In genomic region chrX:24350217-24350616, GRCh38 we compare ENCODE assay signal across 16 cellular contexts. TPM values are rescaled to one million over a fixed set of nuclear protein-coding genes. Genes with fewer than 3 reads are reported as not detected.
DNase-seq lines count a peak whose midpoint lies in the region; ATAC-seq and TF ChIP-seq lines count a peak whose summit lies in the region.
"Had no signal": no experiment of that assay in that cellular context is flagged by ENCODE, and none has a peak within 500 bp of the region (broad histone marks: within the 10 kb centered on the region; RNA-seq: fewer than 3 reads in every experiment).

No MANE protein-coding gene starts in this region.

- H3K79me2 ChIP-seq in SK-N-SH (ENCODE audit: insufficient read depth): no peaks in the 10 kb centered on the region

- no peak overlapping the region for H2AFZ ChIP-seq in SK-N-SH (ENCODE audit: low read depth)

- H3K36me3 ChIP-seq in SK-N-SH (replicated peaks in 1 of 2; ENCODE audit: control insufficient read depth in 1 of 2, insufficient read depth in 2 of 2, low read length in 1 of 2): no peaks in the 10 kb centered on the region
- H3K36me3 ChIP-seq in endodermal cell (ENCODE audit: control insufficient read depth, insufficient read depth, low read length): no peaks in the 10 kb centered on the region
- H3K36me3 ChIP-seq: BLaER1 had no signal

- DNase-seq in SK-N-SH (no peak), endodermal cell (no peak), SIG-M5 treated with dmso at 0.1 percent for 504 hours (lab: John Stamatoyannopoulos, UW; ENCODE audit: unreplicated experiment) (no peak), DMS153 (lab: John Stamatoyannopoulos, UW) (no peak)
- no peak for DNase-seq in effector CD8-positive, alpha-beta T cell (lab: John Stamatoyannopoulos, UW)
- DNase-seq: AML-193; Caco-2; CD8-positive, alpha-beta memory T cell; GOT3; HCEC 1CT had no signal

- 48% methylated on average over 4 of the region's 4 CpGs for whole genome bisulfite sequencing in SK-N-SH (ENCODE audit: low lambda C conversion rate)
- 95% methylated on average over 4 of the region's 4 CpGs; no CpG with 5 or more reads in 1 of the 2 experiments for WGBS in endodermal cell (ENCODE audit: insufficient coverage in 1 of 2, insufficient read length in 1 of 2), 2 experiments

- peaks cover 22% of the 10 kb centered on the region for H3K4me1 Mint-ChIP-seq in endodermal cell
- H3K4me1 Mint-ChIP-seq: CD8-positive, alpha-beta memory T cell had no signal

- no peaks in the 10 kb centered on the region for H3K9me2 ChIP-seq in SK-N-SH

- H3K4me2 ChIP-seq in SK-N-SH: no peak overlapping the region
- H3K4me2 ChIP-seq: BLaER1 had no signal

- no peak for TF ChIP-seq CTCF in SK-N-SH (IDR thresholded peaks at IDR 0.05)
- TF ChIP-seq CTCF in endodermal cell (conservative IDR thresholded peaks at IDR 0.05): peak; percentile 49

- no peaks in the 10 kb centered on the region for H3K4me1 ChIP-seq in SK-N-SH (ENCODE audit: control insufficient read depth in 1 of 2, insufficient read depth in 2 of 2, low read depth in 1 of 2, low read length in 1 of 2)
- H3K4me1 ChIP-seq in endodermal cell (ENCODE audit: control insufficient read depth, insufficient read depth, low read length): no peaks in the 10 kb centered on the region

- no peak for TF ChIP-seq RAD21 in SK-N-SH (IDR thresholded peaks at IDR 0.05; ENCODE audit: low read length)

- H3F3A ChIP-seq in SK-N-SH (replicated peaks; ENCODE audit: insufficient read depth): peaks cover 2% of the 10 kb centered on the region

- TF ChIP-seq EP300 in SK-N-SH (IDR thresholded peaks at IDR 0.05; ENCODE audit: borderline replicate concordance in 1 of 2, low read depth in 1 of 2, low read length in 1 of 2): no peak

- ATAC-seq in SK-N-SH treated with all-trans-retinoic acid at 6 μM for 48 hours: no peak

- no peak overlapping the region for H3K27ac Mint-ChIP-seq in endodermal cell
- H3K27ac Mint-ChIP-seq: IgD-negative memory B cell had no signal

- H3K27me3 ChIP-seq in SK-N-SH (ENCODE audit: insufficient read depth): no peaks in the 10 kb centered on the region; the same call in 1 of the 2 replicates
- no peaks in the 10 kb centered on the region for H3K27me3 ChIP-seq in endodermal cell (ENCODE audit: control insufficient read depth, insufficient read depth, low read length, poor library complexity, severe bottlenecking)
- H3K27me3 ChIP-seq: BLaER1 had no signal

- H3K9me3 Mint-ChIP-seq in endodermal cell: no peaks in the 10 kb centered on the region
- H3K9me3 Mint-ChIP-seq: CD8-positive, alpha-beta memory T cell; IgD-negative memory B cell had no signal

- no peaks in the 10 kb centered on the region for H3K27me3 Mint-ChIP-seq in endodermal cell (ENCODE audit: insufficient read depth)

- no peaks in the 10 kb centered on the region for H3K9me3 ChIP-seq in SK-N-SH
- no peaks in the 10 kb centered on the region for H3K9me3 ChIP-seq in endodermal cell (ENCODE audit: control insufficient read depth, low read length)
- H3K9me3 ChIP-seq: BLaER1, Caco-2 had no signal

- CTCF ChIA-PET in SK-N-SH (lab: Yijun Ruan, JAX): interaction anchor here (0.7 kb wide), 1 partner anchor 21 kb away, joined by 4 read pairs; no protein-coding TSS in a partner anchor

- no peaks in the 10 kb centered on the region for H4K20me1 ChIP-seq in SK-N-SH (ENCODE audit: insufficient read depth)
- H4K20me1 ChIP-seq: BLaER1 had no signal

- no peak overlapping the region for H3K4me3 Mint-ChIP-seq in endodermal cell
- H3K4me3 Mint-ChIP-seq: CD8-positive, alpha-beta memory T cell; IgD-negative memory B cell had no signal

- H3K27ac ChIP-seq in SK-N-SH (ENCODE audit: low read depth in 2 of 2, low read length in 1 of 2) (no peak overlapping the region), endodermal cell (ENCODE audit: low read depth, low read length) (no peak overlapping the region)
- H3K27ac ChIP-seq: 22Rv1, BLaER1 had no signal

- H3K4me3 ChIP-seq in SK-N-SH (ENCODE audit: low read depth in 2 of 2, low read length in 1 of 2) (no peak overlapping the region), endodermal cell (ENCODE audit: low read length) (no peak overlapping the region)
- H3K4me3 ChIP-seq: BLaER1 had no signal

- no peaks in the 10 kb centered on the region for H3K36me3 Mint-ChIP-seq in endodermal cell (ENCODE audit: low read depth)
- H3K36me3 Mint-ChIP-seq: CD8-positive, alpha-beta memory T cell; IgD-negative memory B cell had no signal

- H3K9ac ChIP-seq in SK-N-SH (no peak overlapping the region), endodermal cell (ENCODE audit: extremely low read depth, low read length, poor library complexity, severe bottlenecking) (no peak overlapping the region)
- H3K9ac ChIP-seq: BLaER1 had no signal

- POLR2A ChIA-PET in SK-N-SH (lab: Yijun Ruan, JAX): no interaction called here

TF ChIP-seq in SK-N-SH treated with all-trans-retinoic acid at 6 μM for 48 hours, 23 proteins besides CTCF, POLR2A, EP300 and RAD21 (continues in another document):
- TF ChIP-seq TOX (CRISPR knock-in tag; IDR thresholded peaks at IDR 0.05; ENCODE audit: borderline replicate concordance): no peak
- no peak for TF ChIP-seq TCF4 (CRISPR knock-in tag; IDR thresholded peaks at IDR 0.05; ENCODE audit: borderline replicate concordance)
- no peak for TF ChIP-seq GLIS3 (CRISPR knock-in tag; IDR thresholded peaks at IDR 0.05)
- no peak for TF ChIP-seq POU6F1 (CRISPR knock-in tag; IDR thresholded peaks at IDR 0.05; ENCODE audit: borderline replicate concordance, low read depth)
- TF ChIP-seq SNAI2 (CRISPR knock-in tag; IDR thresholded peaks at IDR 0.05): no peak
- no peak for TF ChIP-seq ARNTL (CRISPR knock-in tag; IDR thresholded peaks at IDR 0.05; ENCODE audit: borderline replicate concordance, low read depth)

TF ChIP-seq in PFSK-1, 5 proteins besides CTCF, POLR2A, EP300 and RAD21:
- TF ChIP-seq SIN3A (IDR thresholded peaks at IDR 0.05; ENCODE audit: borderline replicate concordance, insufficient read depth, low read length) (no peak), REST (IDR thresholded peaks at IDR 0.05; ENCODE audit: insufficient read depth in 1 of 2, low read depth in 2 of 2, low read length in 2 of 2) (peak; percentile 62 to 85; a peak in 3 of 4 replicates)

RNA-seq across cellular contexts. Expression of gene SUPT20HL1, which starts 10.2 kb away (rescaled TPM):
- polyA plus RNA-seq in SK-N-SH (2012; rRNA removed): not detected in 2 replicates
- not detected in 2 replicates for polyA plus RNA-seq in SK-N-SH (2012; cell fraction: cytosol; rRNA removed)
- not detected in 2 replicates for polyA plus RNA-seq in SK-N-SH (2012; cell fraction: nucleus; rRNA removed)
- not detected for polyA plus RNA-seq in PFSK-1 (2012; ENCODE audit: insufficient read length, low read depth)
- total RNA-seq in endodermal cell: under 1 TPM in 1 of 2 donors, not detected in 1; 0.09 TPM
- polyA plus RNA-seq in endodermal cell (2013, experiment 1 of 2): not detected
- polyA plus RNA-seq in endodermal cell (2013, experiment 2 of 2): not detected
- total RNA-seq: Caco-2; CD8-positive, alpha-beta memory T cell; Daoy had no signal
- polyA plus RNA-seq: IgD-negative memory B cell had no signal

RNA-seq across cellular contexts. Expression of gene SUPT20HL2, which starts 36.3 kb away (rescaled TPM):
- polyA plus RNA-seq in SK-N-SH (2012; rRNA removed): not detected in 2 replicates
- polyA plus RNA-seq in SK-N-SH (2012; cell fraction: cytosol; rRNA removed): not detected in 2 replicates
- not detected in 2 replicates for polyA plus RNA-seq in SK-N-SH (2012; cell fraction: nucleus; rRNA removed)
- polyA plus RNA-seq in PFSK-1 (2012; ENCODE audit: insufficient read length, low read depth): not detected
- total RNA-seq in endodermal cell: not detected
- not detected for polyA plus RNA-seq in endodermal cell (2013, experiment 1 of 2)
- polyA plus RNA-seq in endodermal cell (2013, experiment 2 of 2): not detected
- total RNA-seq: Caco-2; CD8-positive, alpha-beta memory T cell; Daoy had no signal
- polyA plus RNA-seq: CD8-positive, alpha-beta memory T cell; IgD-negative memory B cell had no signal
